17 cellular contexts compared by ENCODE assay signal in the genomic region with DNA sequence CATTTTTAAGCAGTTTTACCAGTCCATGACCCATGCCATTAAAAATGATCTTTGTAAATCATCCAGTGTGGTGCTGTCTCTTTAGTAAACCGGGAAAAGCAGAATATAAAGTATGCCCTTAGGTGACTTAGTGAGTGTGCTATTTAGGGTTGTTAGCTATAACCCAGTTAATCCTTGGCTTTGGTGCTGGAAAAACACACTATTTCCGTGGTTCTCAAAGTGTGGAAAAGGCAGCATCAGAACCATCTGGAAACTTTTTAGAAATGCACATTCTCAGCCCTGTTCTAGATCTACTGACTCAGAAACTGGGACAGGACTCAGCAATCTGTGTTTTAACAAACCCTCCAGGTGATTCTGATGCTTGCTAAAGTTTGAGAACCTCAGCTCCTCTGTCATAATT.
"Had no signal": no experiment of that assay in that cellular context is flagged by ENCODE, and none has a peak within 500 bp of the region (broad histone marks: within the 10 kb centered on the region; RNA-seq: fewer than 3 reads in every experiment).

No MANE protein-coding gene starts in this region.

- H3K27me3 ChIP-seq: breast epithelium, esophagus muscularis mucosa, sigmoid colon, tibial nerve, vagina had no signal

- H3K9me3 ChIP-seq: breast epithelium, esophagus muscularis mucosa, sigmoid colon, tibial nerve, vagina had no signal

- H3K36me3 ChIP-seq: breast epithelium, esophagus muscularis mucosa, sigmoid colon, tibial nerve, vagina had no signal

- ATAC-seq: activated naive CD4-positive, alpha-beta T cell treated with anti-CD3 and anti-CD28 coated beads, Interleukin-2, amount 50 U/mL, for 72 hours; left lobe of liver; natural killer cell; WTC11 had no signal

- DNase-seq: activated T-cell treated with anti-CD3 and anti-CD28 coated beads, Interleukin-2, amount 50 U/mL, for 1 hour; mammary epithelial cell; midbrain; natural killer cell; retina; sigmoid colon; stimulated activated CD4-positive, alpha-beta T cell treated with anti-CD3 and anti-CD28 coated beads, Interleukin-4, amount 100 ng/mL, for 24 hours; substantia nigra; T-helper 1 cell had no signal

- H3K27ac ChIP-seq: breast epithelium, sigmoid colon, vagina had no signal

- H3K4me3 ChIP-seq: breast epithelium, coronary artery, esophagus muscularis mucosa, sigmoid colon, tibial nerve, vagina had no signal

- H3K4me1 ChIP-seq: breast epithelium had no signal
